ENCODE assay signal across 20 cellular contexts in the genomic region with DNA sequence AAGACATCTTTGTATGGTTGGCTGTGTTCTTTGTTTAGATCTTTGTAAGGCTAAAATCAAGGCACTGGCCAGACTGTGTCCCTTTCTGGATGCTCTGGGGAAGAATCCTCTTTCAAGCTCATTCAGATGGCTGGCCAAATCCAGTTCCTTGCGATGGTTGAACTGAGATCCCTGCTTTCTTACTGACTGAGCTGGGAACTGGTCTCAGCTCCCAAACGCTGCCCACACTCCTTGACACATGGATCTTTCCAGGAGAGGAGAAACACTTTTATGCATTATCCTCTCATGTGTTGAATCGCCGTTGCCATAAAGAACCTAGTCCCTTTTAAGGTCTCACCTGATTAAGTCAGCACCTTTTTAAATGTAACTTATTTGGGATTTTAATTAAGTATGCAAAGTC.
DNase-seq lines count a peak whose midpoint lies in the region; ATAC-seq and TF ChIP-seq lines count a peak whose summit lies in the region.
"Had no signal": no experiment of that assay in that cellular context is flagged by ENCODE, and none has a peak within 500 bp of the region (broad histone marks: within the 10 kb centered on the region; RNA-seq: fewer than 3 reads in every experiment).

No MANE protein-coding gene starts in this region.

- no peaks in the 10 kb centered on the region for H3K4me1 ChIP-seq in trophoblast cell (ENCODE audit: control insufficient read depth in 1 of 2, insufficient read depth in 2 of 2, low read length in 2 of 2)
- peaks cover 0 to 1% (median 0%) of the 10 kb centered on the region in 4 donors for H3K4me1 ChIP-seq in stomach
- H3K4me1 ChIP-seq: BLaER1 had no signal

- no peaks in the 10 kb centered on the region for H3K79me2 ChIP-seq in trophoblast cell (ENCODE audit: control insufficient read depth, insufficient read depth, low read length, poor library complexity)

- no peak overlapping the region for H4K8ac ChIP-seq in trophoblast cell (ENCODE audit: low read depth, low read length)

- intact Hi-C loops in stomach (cut with DNase I; ENCODE audit: low total_unique reads) = no loop called here

- no peaks in the 10 kb centered on the region for H3K27me3 ChIP-seq in trophoblast cell (ENCODE audit: insufficient read depth, low read length)
- H3K27me3 ChIP-seq in stomach = no peaks in the 10 kb centered on the region
- H3K27me3 ChIP-seq: BLaER1 had no signal

- no peak for TF ChIP-seq EP300 in stomach (IDR thresholded peaks at IDR 0.05)

- TF ChIP-seq POLR2A in stomach (IDR thresholded peaks at IDR 0.05) = no peak

- no peak overlapping the region for H4K91ac ChIP-seq in trophoblast cell (ENCODE audit: low read depth, low read length)

- no peak overlapping the region for H3K4me3 ChIP-seq in trophoblast cell (ENCODE audit: low read depth, low read length)
- H3K4me3 ChIP-seq in stomach = no peak overlapping the region
- H3K4me3 ChIP-seq: BLaER1 had no signal

- TF ChIP-seq CTCF in VCaP (conservative IDR thresholded peaks at IDR 0.05) (no peak), nephron progenitor cell (IDR thresholded peaks at IDR 0.05) (no peak), GM10248 (IDR thresholded peaks at IDR 0.05; ENCODE audit: control extremely low read depth, extremely low read depth, low read depth, missing control alignments) (no peak), stomach (IDR thresholded peaks at IDR 0.05) (no peak)

- no peak overlapping the region for H3K14ac ChIP-seq in trophoblast cell (ENCODE audit: low read length)

- peaks cover 44% of the 10 kb centered on the region for H3K4me1 Mint-ChIP-seq in nephron progenitor cell
- H3K4me1 Mint-ChIP-seq: B cell; CD4-positive, CD25-positive, alpha-beta regulatory T cell had no signal

- no peak for ATAC-seq in GM18873 (IDR thresholded peaks at IDR 0.05; ENCODE audit: low FRiP score, unreplicated experiment)
- ATAC-seq: CD8-positive, alpha-beta T cell had no signal

- peak; percentile 9 for DNase-seq in NCI-H82 (lab: John Stamatoyannopoulos, UW)
- no peak for DNase-seq in NCI-H82 treated with DMSO at 0.1 percent for 48 hours (lab: John Stamatoyannopoulos, UW; ENCODE audit: unreplicated experiment)
- no peak for DNase-seq in nephron progenitor cell
- no peak for DNase-seq in trophoblast cell
- no peak for DNase-seq in GM10248 (ENCODE audit: extremely low spot score)
- no peak for DNase-seq in stomach
- DNase-seq: Caco-2; CD4-positive, CD25-positive, alpha-beta regulatory T cell; CD8-positive, alpha-beta T cell; DMS153; EL; GDM1; GOT3; H7; HCEC 1CT had no signal

- peaks cover 36% of the 10 kb centered on the region for H3K9me3 Mint-ChIP-seq in nephron progenitor cell

- no peak overlapping the region for H2BK120ac ChIP-seq in trophoblast cell (ENCODE audit: insufficient read depth, low read length, poor library complexity)

- no peak overlapping the region for H3K9ac ChIP-seq in trophoblast cell (ENCODE audit: low read length)
- H3K9ac ChIP-seq: BLaER1 had no signal

- WGBS in trophoblast cell (ENCODE audit: extremely low coverage, insufficient coverage, insufficient read length) = no CpG with 5 or more reads among the region's 4 CpGs
- WGBS in stomach, 5 donors = 82 to 90% (median 86%) methylated on average over 4 of the region's 4 CpGs

- peaks cover 16% of the 10 kb centered on the region for H3K27me3 Mint-ChIP-seq in nephron progenitor cell (ENCODE audit: low read depth, poor library complexity)
- H3K27me3 Mint-ChIP-seq: B cell; CD4-positive, CD25-positive, alpha-beta regulatory T cell had no signal

- peaks cover 16% of the 10 kb centered on the region for H3K36me3 Mint-ChIP-seq in nephron progenitor cell (ENCODE audit: low read depth)
- H3K36me3 Mint-ChIP-seq: CD4-positive, CD25-positive, alpha-beta regulatory T cell; CD8-positive, alpha-beta T cell had no signal

- H3K27ac ChIP-seq in VCaP = peak overlapping the region; percentile 71
- no peak overlapping the region for H3K27ac ChIP-seq in trophoblast cell (ENCODE audit: low read depth, low read length)
- no peak overlapping the region for H3K27ac ChIP-seq in stomach
- H3K27ac ChIP-seq: BLaER1, C4-2B had no signal

- no peak overlapping the region for H2AK5ac ChIP-seq in trophoblast cell (ENCODE audit: low read length)

- POLR2A ChIA-PET in GM10248 (lab: Yijun Ruan, JAX) = no interaction called here

- no peaks in the 10 kb centered on the region for H3K79me1 ChIP-seq in trophoblast cell (ENCODE audit: low read length)

- no peak overlapping the region for H3K4me2 ChIP-seq in trophoblast cell (ENCODE audit: low read length)
- H3K4me2 ChIP-seq: BLaER1 had no signal

- CTCF ChIA-PET in GM10248 (lab: Yijun Ruan, JAX) = interaction anchor here (1.3 kb wide), 1 partner anchor 10 kb away, joined by 4 read pairs; no protein-coding TSS in a partner anchor

- H3K27ac Mint-ChIP-seq in nephron progenitor cell = peak overlapping the region; percentile 88
- H3K27ac Mint-ChIP-seq: B cell; CD4-positive, CD25-positive, alpha-beta regulatory T cell; CD8-positive, alpha-beta T cell had no signal

- no peak overlapping the region for H4K12ac ChIP-seq in trophoblast cell (ENCODE audit: low read depth, low read length)

- peaks cover 1% of the 10 kb centered on the region for H3K9me3 ChIP-seq in trophoblast cell (ENCODE audit: insufficient read depth, low read depth, low read length)
- peaks cover 0 to 17% (median 5%) of the 10 kb centered on the region in 4 donors for H3K9me3 ChIP-seq in stomach

- no peak overlapping the region for H3K23ac ChIP-seq in trophoblast cell (ENCODE audit: low read length)

- H3K4me3 Mint-ChIP-seq in nephron progenitor cell = no peak overlapping the region
- H3K4me3 Mint-ChIP-seq: B cell; CD4-positive, CD25-positive, alpha-beta regulatory T cell; CD8-positive, alpha-beta T cell had no signal

- no peak overlapping the region for H3K4ac ChIP-seq in trophoblast cell (ENCODE audit: low read depth, low read length)

- peak overlapping the region; percentile 30 for H2BK12ac ChIP-seq in trophoblast cell (ENCODE audit: low read length)

- no peak overlapping the region for H2BK5ac ChIP-seq in trophoblast cell (ENCODE audit: low read depth, low read length, poor library complexity)

- peak overlapping the region; percentile 87 for H2AFZ ChIP-seq in trophoblast cell (ENCODE audit: insufficient read depth, low read length, poor library complexity)

- H3K36me3 ChIP-seq in trophoblast cell (ENCODE audit: control insufficient read depth in 1 of 2, insufficient read depth in 2 of 2, low read length in 2 of 2) = no peaks in the 10 kb centered on the region
- H3K36me3 ChIP-seq in stomach = no peaks in the 10 kb centered on the region
- H3K36me3 ChIP-seq: BLaER1 had no signal

- H3K18ac ChIP-seq in trophoblast cell (ENCODE audit: low read length) = no peak overlapping the region
